ENCODE assay signal across 10 cellular contexts in genomic region chr15:74357521-74357920, GRCh38. TPM values are rescaled to one million over a fixed set of nuclear protein-coding genes. Genes with fewer than 3 reads are reported as not detected.
DNase-seq lines count a peak whose midpoint lies in the region; ATAC-seq and TF ChIP-seq lines count a peak whose summit lies in the region.
"Not testable (repeated sequence)": the region's sequence is repeated elsewhere in the genome, so short reads cannot be mapped to it uniquely, and the experiment has no call there.
"Had no signal": no experiment of that assay in that cellular context is flagged by ENCODE, and none has a peak within 500 bp of the region (broad histone marks: within the 10 kb centered on the region; RNA-seq: fewer than 3 reads in every experiment).

No MANE protein-coding gene starts in this region.

- ATAC-seq in WTC11, sciatic nerve: not testable (repeated sequence)

- not testable (repeated sequence) for H3K4me2 ChIP-seq in mesendoderm (ENCODE audit: low read length)

- POLR2A ChIA-PET in WTC11 (lab: Charles Lee): not testable (repeated sequence)

- H3K4me3 Mint-ChIP-seq in WTC11, endodermal cell: not testable (repeated sequence)

- intact Hi-C loops in cardiac septum (cut with DNase I); sciatic nerve (cut with DNase I): not testable (repeated sequence)

- H3K4ac ChIP-seq in mesendoderm (ENCODE audit: low read depth, low read length): not testable (repeated sequence)

- H3K36me3 ChIP-seq in endodermal cell (ENCODE audit: control insufficient read depth, insufficient read depth, low read length); mesendoderm (ENCODE audit: control insufficient read depth, insufficient read depth, low read length): not testable (repeated sequence)

- H3K27ac ChIP-seq in endodermal cell (ENCODE audit: low read depth, low read length): not testable (repeated sequence)
- peak overlapping the region; percentile 0 for H3K27ac ChIP-seq in mesendoderm (ENCODE audit: low read depth, low read length)

- H3K56ac ChIP-seq in mesendoderm (ENCODE audit: low read length): not testable (repeated sequence)

- peaks cover 30% of the 10 kb centered on the region for H3K9me3 Mint-ChIP-seq in WTC11
- peaks cover 26% of the 10 kb centered on the region for H3K9me3 Mint-ChIP-seq in endodermal cell

- H3K36me3 Mint-ChIP-seq in WTC11 (peaks cover 29% of the 10 kb centered on the region), endodermal cell (ENCODE audit: low read depth) (peaks cover 24% of the 10 kb centered on the region)

- DNase-seq in NOMO-1 (lab: John Stamatoyannopoulos, UW; ENCODE audit: unreplicated experiment in 2 of 2) (peak; percentile 18 to 59), WTC11 (ENCODE audit: low spot score) (peak; percentile 1), cardiac septum (ENCODE audit: low spot score) (peak; percentile 10), sciatic nerve (ENCODE audit: low spot score) (peak; percentile 60)
- DNase-seq in endodermal cell, mesendoderm: not testable (repeated sequence)

- H3K4me1 ChIP-seq in endodermal cell (ENCODE audit: control insufficient read depth, insufficient read depth, low read length); mesendoderm (ENCODE audit: control insufficient read depth, low read depth, low read length): not testable (repeated sequence)

- H2BK5ac ChIP-seq in mesendoderm (ENCODE audit: low read length): not testable (repeated sequence)

- not testable (repeated sequence) for H3K4me1 Mint-ChIP-seq in WTC11
- H3K4me1 Mint-ChIP-seq in endodermal cell: peaks cover 16% of the 10 kb centered on the region

- not testable (repeated sequence) for H4K5ac ChIP-seq in mesendoderm (ENCODE audit: low read length)

- TF ChIP-seq CTCF in WTC11 (IDR thresholded peaks at IDR 0.05); endodermal cell (conservative IDR thresholded peaks at IDR 0.05): not testable (repeated sequence)

- not testable (repeated sequence) for H3K23ac ChIP-seq in mesendoderm (ENCODE audit: low read length)

- H3K27ac Mint-ChIP-seq in WTC11, endodermal cell: not testable (repeated sequence)

- H2AK5ac ChIP-seq in mesendoderm (ENCODE audit: low read length): not testable (repeated sequence)

- H3K79me1 ChIP-seq in mesendoderm (ENCODE audit: low read length): not testable (repeated sequence)

- not testable (repeated sequence) for H3K9ac ChIP-seq in endodermal cell (ENCODE audit: extremely low read depth, low read length, poor library complexity, severe bottlenecking); mesendoderm (ENCODE audit: low read length)

- WGBS in endodermal cell (ENCODE audit: insufficient coverage in 1 of 2, insufficient read length in 1 of 2), 2 experiments: 95 to 97% methylated on average over 8 of the region's 8 CpGs
- WGBS in mesendoderm (ENCODE audit: extremely low coverage, insufficient coverage, low lambda C conversion rate): no CpG with 5 or more reads among the region's 8 CpGs

- H3K79me2 ChIP-seq in mesendoderm (ENCODE audit: control insufficient read depth, insufficient read depth, low read length): not testable (repeated sequence)

- peaks cover 13% of the 10 kb centered on the region for H3K9me3 ChIP-seq in endodermal cell (ENCODE audit: control insufficient read depth, low read length)

- H2BK15ac ChIP-seq in mesendoderm (replicated peaks; ENCODE audit: low read depth): not testable (repeated sequence)

- H2BK120ac ChIP-seq in mesendoderm (ENCODE audit: low read depth, low read length): not testable (repeated sequence)

- CTCF ChIA-PET in WTC11 (lab: Charles Lee): interaction anchor here (1.0 to 1.6 kb wide), 3 partner anchors 17 to 35 kb away, joined by 3 to 4 read pairs (median 3); no protein-coding TSS in a partner anchor

- H3K27me3 Mint-ChIP-seq in WTC11 (ENCODE audit: low read depth); endodermal cell (ENCODE audit: insufficient read depth): not testable (repeated sequence)

- not testable (repeated sequence) for H3K27me3 ChIP-seq in endodermal cell (ENCODE audit: control insufficient read depth, insufficient read depth, low read length, poor library complexity, severe bottlenecking); mesendoderm (ENCODE audit: insufficient read depth, low read length, poor library complexity)

- H4K8ac ChIP-seq in mesendoderm (ENCODE audit: low read depth, low read length): not testable (repeated sequence)

- peak overlapping the region; percentile 12 for H3K4me3 ChIP-seq in endodermal cell (ENCODE audit: low read length)
- not testable (repeated sequence) for H3K4me3 ChIP-seq in mesendoderm (ENCODE audit: low read length)

- not testable (repeated sequence) for H3K18ac ChIP-seq in mesendoderm (ENCODE audit: low read length)

RNA-seq across cellular contexts. Expression of gene CYP11A1, which starts 9.9 kb away (rescaled TPM):
- total RNA-seq in WTC11 (2021) (3.4 to 4.1 TPM (median 3.8 TPM) in 3 replicates), endodermal cell (1 to 10 TPM; 4.8 to 5.3 TPM), cardiac septum (2.5 TPM), sciatic nerve (4.3 TPM)
- polyA plus RNA-seq in endodermal cell (2013, experiment 1 of 2): 1.1 TPM
- 1.0 TPM for polyA plus RNA-seq in endodermal cell (2013, experiment 2 of 2)
- 2.5 TPM for polyA plus RNA-seq in mesendoderm (2013, experiment 1 of 2)
- polyA plus RNA-seq in mesendoderm (2013, experiment 2 of 2): 2.9 TPM
- total RNA-seq: A673; CD4-positive, alpha-beta memory T cell; G401; H4 had no signal
- polyA plus RNA-seq: CD4-positive, alpha-beta memory T cell had no signal
